23 cellular contexts compared by ENCODE assay signal in genomic region chr5:154341620-154342019, GRCh38.
"Had no signal": no experiment of that assay in that cellular context is flagged by ENCODE, and none has a peak within 500 bp of the region (broad histone marks: within the 10 kb centered on the region; RNA-seq: fewer than 3 reads in every experiment).

No MANE protein-coding gene starts in this region.

- H3K9ac ChIP-seq: neural progenitor cell had no signal

- H3K4me2 ChIP-seq: neural progenitor cell had no signal

- H3K4me3 ChIP-seq: neural progenitor cell, pancreas, psoas muscle, sigmoid colon, suprapubic skin, testis, tibial artery, transverse colon, upper lobe of right lung, uterus had no signal

- FAIRE-seq: pancreas, small intestine had no signal

- H3K27ac ChIP-seq: neural progenitor cell, pancreas, psoas muscle, sigmoid colon, suprapubic skin, tibial artery, transverse colon, upper lobe of right lung, uterus had no signal

- DNase-seq: naive thymus-derived CD4-positive, alpha-beta T cell; natural killer cell; pancreas; psoas muscle; right cardiac atrium; sigmoid colon; small intestine; stimulated activated CD4-positive, alpha-beta T cell treated with anti-CD3 and anti-CD28 coated beads, Interleukin-15, amount 100 ng/mL, for 24 hours; stimulated activated CD4-positive, alpha-beta T cell treated with anti-CD3 and anti-CD28 coated beads, Interleukin-2, amount 100 ng/mL, for 24 hours; stimulated activated CD4-positive, alpha-beta T cell treated with anti-CD3 and anti-CD28 coated beads, Interleukin-2, amount 100 ng/mL, for 48 hours; stimulated activated CD4-positive, alpha-beta T cell treated with anti-CD3 and anti-CD28 coated beads, Interleukin-4, amount 100 ng/mL, for 24 hours; stimulated activated naive CD4-positive, alpha-beta T cell; stimulated activated naive CD8-positive, alpha-beta T cell treated with anti-CD3 and anti-CD28 coated beads, Interleukin-15, amount 100 ng/mL, for 72 hours; stimulated activated naive CD8-positive, alpha-beta T cell treated with anti-CD3 and anti-CD28 coated beads, Interleukin-15, Interleukin-2, amounts not matched to agents 100 U/mL and 50 U/mL, for 24 hours; substantia nigra; testis; tibial artery; transverse colon; upper lobe of right lung; uterus had no signal

- H2AFZ ChIP-seq: neural progenitor cell had no signal

- ATAC-seq: naive thymus-derived CD4-positive, alpha-beta T cell; natural killer cell; pancreas; psoas muscle; right cardiac atrium; stimulated activated memory B cell treated with anti-CD40 and anti-IgM and Interleukin-4, amounts not matched to agents 10 μg/mL and 1 μg/mL and 100 μg/mL, for 72 hours; stimulated activated naive CD8-positive, alpha-beta T cell treated with anti-CD3 and anti-CD28 coated beads, Interleukin-15, amount 100 ng/mL, for 72 hours; stimulated activated naive CD8-positive, alpha-beta T cell treated with anti-CD3 and anti-CD28 coated beads, Interleukin-15, Interleukin-2, amounts not matched to agents 100 U/mL and 50 U/mL, for 24 hours had no signal

- H3K9me3 ChIP-seq: pancreas, psoas muscle, sigmoid colon, suprapubic skin, testis, tibial artery, transverse colon, upper lobe of right lung, uterus had no signal

- H3K27me3 ChIP-seq: neural progenitor cell, pancreas, sigmoid colon, suprapubic skin, testis, tibial artery, transverse colon, upper lobe of right lung, uterus had no signal

- H3K36me3 ChIP-seq: neural progenitor cell, pancreas, sigmoid colon, suprapubic skin, transverse colon, upper lobe of right lung, uterus had no signal

- H3K4me1 ChIP-seq: pancreas, psoas muscle, suprapubic skin, testis, tibial artery, transverse colon, upper lobe of right lung, uterus had no signal
